ENCODE assay signal across 1 cellular context in the genomic region with DNA sequence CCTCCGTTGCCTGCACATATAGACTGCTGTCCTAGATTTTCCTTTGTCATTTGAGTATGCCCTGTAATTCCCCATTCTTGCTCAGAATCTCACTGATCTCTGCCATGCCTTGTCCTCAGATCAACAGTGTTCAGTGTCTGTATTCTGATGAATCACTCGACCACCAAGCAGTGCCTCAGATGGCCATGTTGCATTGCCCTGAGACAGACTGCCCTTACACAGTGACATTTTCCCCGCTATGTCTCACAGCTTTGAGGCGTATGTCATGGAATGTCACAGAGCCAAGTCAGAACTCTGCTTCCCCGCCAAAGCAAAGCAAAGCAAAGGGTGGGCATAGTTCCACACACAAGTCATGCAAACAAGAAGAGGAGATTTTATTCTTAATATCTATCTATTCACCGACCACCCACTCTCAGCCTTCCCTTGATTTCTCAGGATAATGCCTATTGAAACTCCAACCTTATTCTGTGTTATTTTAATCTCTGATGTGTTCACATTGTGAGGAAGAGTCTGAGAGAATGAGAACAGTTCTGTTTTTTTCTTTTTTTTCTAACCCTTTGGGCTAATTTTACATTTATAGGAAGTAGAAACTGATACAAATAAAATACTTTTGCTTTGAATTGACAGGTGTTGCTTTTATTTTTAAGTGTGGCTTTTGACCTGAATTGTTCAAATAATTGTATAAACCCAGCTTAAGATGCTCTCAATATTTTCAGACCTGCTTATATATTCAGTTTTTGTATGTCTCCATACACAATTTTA.
TF ChIP-seq lines count a peak whose summit lies in the region.

No MANE protein-coding gene starts in this region.

TF ChIP-seq in GM23338, 12 proteins besides CTCF, POLR2A, EP300 and RAD21 (continued from another document):
- TF ChIP-seq EZH2phosphoT487 (IDR thresholded peaks at IDR 0.05; ENCODE audit: unreplicated experiment) (no peak), CREB1 (CRISPR knock-in tag; IDR thresholded peaks at IDR 0.05; ENCODE audit: low read depth) (no peak), EZH2 (IDR thresholded peaks at IDR 0.05; ENCODE audit: low read depth, unreplicated experiment) (no peak), ZNF114 (CRISPR knock-in tag; IDR thresholded peaks at IDR 0.05) (no peak)
